ENCODE assay signal across 23 cellular contexts in genomic region chr7:151264615-151265014, GRCh38. TPM values are rescaled to one million over a fixed set of nuclear protein-coding genes. Genes with fewer than 3 reads are reported as not detected.
A peak's percentile ranks its signal among the peaks of the same experiment; 100 is the strongest.
DNase-seq lines count a peak whose midpoint lies in the region; ATAC-seq, FAIRE-seq and TF ChIP-seq lines count a peak whose summit lies in the region.
"Had no signal": no experiment of that assay in that cellular context is flagged by ENCODE, and none has a peak within 500 bp of the region (broad histone marks: within the 10 kb centered on the region; RNA-seq: fewer than 3 reads in every experiment).

No MANE protein-coding gene starts in this region.

- TF ChIP-seq EP300 in H1 (IDR thresholded peaks at IDR 0.05; ENCODE audit: borderline replicate concordance in 1 of 2, low read depth in 2 of 2, low read length in 2 of 2), result no peak

- intact Hi-C loops in natural killer cell (cut with micrococcal nuclease) (no loop called here), posterior vena cava (cut with DNase I) (no loop called here), upper lobe of right lung (cut with DNase I) (no loop called here), lower leg skin (cut with DNase I; ENCODE audit: low total_unique reads) (no loop called here)

- WGBS in H1 (ENCODE audit: extremely low coverage in 1 of 2, insufficient coverage in 1 of 2, insufficient read length in 1 of 2, insufficient replicate concordance in 2 of 2, low coverage in 1 of 2, low lambda C conversion rate in 2 of 2, missing lambda C conversion rate in 1 of 2), 2 experiments, result 77% methylated on average over 3 of the region's 5 CpGs; no CpG with 5 or more reads in 1 of the 2 experiments
- 76 to 82% methylated on average over 5 of the region's 5 CpGs for WGBS in lower leg skin, 2 donors

- no peak overlapping the region for H2BK120ac ChIP-seq in H1 (replicated peaks; ENCODE audit: low read depth, low read length)

- no peak overlapping the region for H4K5ac ChIP-seq in H1 (ENCODE audit: insufficient read length, low read depth, low read length)

- H3K4me2 ChIP-seq in H1 (ENCODE audit: insufficient read depth in 1 of 2, low read depth in 2 of 2, low read length in 2 of 2), result no peak overlapping the region

- FAIRE-seq in H1 (lab: Jason Lieb, UNC), result no peak
- FAIRE-seq: G401.6, GM12892, GM19239 had no signal

- no peaks in the 10 kb centered on the region; a peak in 1 of 7 replicates for H3K27me3 ChIP-seq in H1 (replicated peaks in 1 of 4; ENCODE audit: control insufficient read depth in 3 of 4, extremely low read depth in 1 of 4, insufficient read depth in 3 of 4, low read length in 3 of 4)
- H3K27me3 ChIP-seq in upper lobe of right lung, result no peaks in the 10 kb centered on the region

- no peaks in the 10 kb centered on the region for H3K79me1 ChIP-seq in H1 (ENCODE audit: low read depth, low read length)

- H3K27ac Mint-ChIP-seq in natural killer cell treated with Interleukin-12 subunit alpha and Interleukin-12 subunit beta and Interleukin-15 and Interleukin-18, amount 100 ng/mL, for 72 hours, result no peak overlapping the region
- no peak overlapping the region for H3K27ac Mint-ChIP-seq in natural killer cell
- H3K27ac Mint-ChIP-seq: CD8-positive, alpha-beta T cell; H9; HFFc6 had no signal

- no peak overlapping the region for H3K4ac ChIP-seq in H1 (replicated peaks; ENCODE audit: insufficient read length, low read depth, low read length)

- H4K91ac ChIP-seq in H1 (replicated peaks; ENCODE audit: insufficient read length, low read length), result no peak overlapping the region

- POLR2A ChIA-PET in H1 (lab: Charles Lee; ENCODE audit: partially characterized antibody), result no interaction called here

- H2BK12ac ChIP-seq in H1 (ENCODE audit: low read depth, low read length), result no peak overlapping the region

- no peak overlapping the region for H3K27ac ChIP-seq in H1 (ENCODE audit: low read depth, low read length)
- H3K27ac ChIP-seq in upper lobe of right lung, result no peak overlapping the region
- H3K27ac ChIP-seq: GM23248 had no signal

- H3K27me3 Mint-ChIP-seq in natural killer cell treated with Interleukin-12 subunit alpha and Interleukin-12 subunit beta and Interleukin-15 and Interleukin-18, amount 100 ng/mL, for 72 hours, result peaks cover 0 to 5% of the 10 kb centered on the region in 2 donors
- H3K27me3 Mint-ChIP-seq in natural killer cell (ENCODE audit: low read depth in 2 of 2), result peaks cover 0 to 2% of the 10 kb centered on the region in 2 donors

- peak overlapping the region; percentile 16; the same call in 1 of the 2 replicates for H4K8ac ChIP-seq in H1 (ENCODE audit: extremely low read depth, insufficient read depth, low read length)

- H3K56ac ChIP-seq in H1 (replicated peaks; ENCODE audit: insufficient read length, low read depth, low read length), result no peak overlapping the region

- H2BK15ac ChIP-seq in H1 (ENCODE audit: low read length), result no peak overlapping the region

- no peaks in the 10 kb centered on the region for H3K9me3 Mint-ChIP-seq in natural killer cell treated with Interleukin-12 subunit alpha and Interleukin-12 subunit beta and Interleukin-15 and Interleukin-18, amount 100 ng/mL, for 72 hours
- H3K9me3 Mint-ChIP-seq in natural killer cell, result no peaks in the 10 kb centered on the region
- H3K9me3 Mint-ChIP-seq: CD8-positive, alpha-beta T cell; H9; HFFc6 had no signal

- H2AK5ac ChIP-seq in H1 (ENCODE audit: low read depth, low read length), result no peak overlapping the region

- H3K18ac ChIP-seq in H1 (ENCODE audit: extremely low read depth, low read length), result no peak overlapping the region

- DNase-seq in natural killer cell treated with Interleukin-12 subunit alpha and Interleukin-12 subunit beta and Interleukin-15 and Interleukin-18, amount 100 ng/mL, for 72 hours (ENCODE audit: low spot score), result peak; percentile 41
- DNase-seq in natural killer cell (no peak), H1 (ENCODE audit: low read depth in 1 of 2, low spot score in 2 of 2) (no peak), posterior vena cava (ENCODE audit: low spot score) (peak; percentile 48), upper lobe of right lung (peak; percentile 40), NCI-H1694 (lab: John Stamatoyannopoulos, UW) (no peak), lower leg skin (ENCODE audit: low spot score in 2 of 2) (no peak), NCI-H446 (lab: John Stamatoyannopoulos, UW) (no peak)
- DNase-seq: C1 segment of cervical spinal cord; Caco-2; CD8-positive, alpha-beta T cell; DMS153; DND-41; GM23248; H9; HFFc6 had no signal

- no peak overlapping the region for H2AFZ ChIP-seq in H1 (ENCODE audit: low read length)
- H2AFZ ChIP-seq: GM23248 had no signal

- no peak overlapping the region for H3K14ac ChIP-seq in H1 (ENCODE audit: insufficient read length)

- H3K4me3 ChIP-seq in H1 (ENCODE audit: extremely low read depth in 1 of 4, insufficient read depth in 2 of 4, low read depth in 3 of 4, low read length in 4 of 4) (no peak overlapping the region), upper lobe of right lung (no peak overlapping the region), lower leg skin (ENCODE audit: low read depth, poor library complexity, severe bottlenecking) (no peak overlapping the region)
- H3K4me3 ChIP-seq: GM23248 had no signal

- TF ChIP-seq CTCF in natural killer cell (IDR thresholded peaks at IDR 0.05) (no peak), H1 (IDR thresholded peaks at IDR 0.05; ENCODE audit: control extremely low read depth in 1 of 3, insufficient read depth in 1 of 3, low read depth in 1 of 3, low read length in 3 of 3) (no peak), upper lobe of right lung (IDR thresholded peaks at IDR 0.05) (no peak), lower leg skin (IDR thresholded peaks at IDR 0.05) (no peak)

- no peak overlapping the region for H2BK5ac ChIP-seq in H1 (ENCODE audit: low read depth, low read length)

- no peak overlapping the region for H2BK20ac ChIP-seq in H1 (ENCODE audit: low read length)

- no peak overlapping the region for H3K4me3 Mint-ChIP-seq in natural killer cell treated with Interleukin-12 subunit alpha and Interleukin-12 subunit beta and Interleukin-15 and Interleukin-18, amount 100 ng/mL, for 72 hours
- no peak overlapping the region for H3K4me3 Mint-ChIP-seq in natural killer cell
- H3K4me3 Mint-ChIP-seq: CD8-positive, alpha-beta T cell; H9; HFFc6 had no signal

- H3K79me2 ChIP-seq in H1 (ENCODE audit: control insufficient read depth in 1 of 2, insufficient read depth in 2 of 2, low read length in 2 of 2), result no peaks in the 10 kb centered on the region

- no peak for ATAC-seq in natural killer cell treated with Interleukin-12 subunit alpha and Interleukin-12 subunit beta and Interleukin-15 and Interleukin-18, amount 100 ng/mL, for 72 hours
- no peak for ATAC-seq in natural killer cell
- ATAC-seq in upper lobe of right lung, result no peak
- ATAC-seq: CD8-positive, alpha-beta T cell; HCT116 had no signal

- H3K4me1 Mint-ChIP-seq in natural killer cell treated with Interleukin-12 subunit alpha and Interleukin-12 subunit beta and Interleukin-15 and Interleukin-18, amount 100 ng/mL, for 72 hours (ENCODE audit: low read depth in 2 of 2), result no peaks in the 10 kb centered on the region
- H3K4me1 Mint-ChIP-seq in natural killer cell, result no peaks in the 10 kb centered on the region

- no peaks in the 10 kb centered on the region for H3K23me2 ChIP-seq in H1 (ENCODE audit: low read depth, low read length)

- TF ChIP-seq POLR2A in H1 (IDR thresholded peaks at IDR 0.05; ENCODE audit: control extremely low read depth in 1 of 2, low read depth in 2 of 2, low read length in 2 of 2), result no peak
- no peak for TF ChIP-seq POLR2A in lower leg skin (IDR thresholded peaks at IDR 0.05)

- H3K4me1 ChIP-seq in H1 (replicated peaks in 1 of 4; ENCODE audit: control insufficient read depth in 3 of 4, insufficient read depth in 4 of 4, low read length in 3 of 4), result no peaks in the 10 kb centered on the region
- no peaks in the 10 kb centered on the region for H3K4me1 ChIP-seq in upper lobe of right lung
- H3K4me1 ChIP-seq: Caco-2 had no signal

- CTCF ChIA-PET in H1 (lab: Charles Lee; ENCODE audit: partially characterized antibody), result interaction anchor here (0.6 to 4.5 kb wide), 5 partner anchors 11 to 147 kb away, joined by 3 to 25 read pairs (median 3); no protein-coding TSS in a partner anchor

- no peak overlapping the region for H3K9ac ChIP-seq in H1 (replicated peaks in 1 of 4; ENCODE audit: extremely low read depth in 1 of 4, low read depth in 3 of 4, low read length in 3 of 4)
- H3K9ac ChIP-seq: GM23248 had no signal

- H3K9me3 ChIP-seq in H1 (ENCODE audit: insufficient read depth in 2 of 2, low read depth in 1 of 2, low read length in 1 of 2) (no peaks in the 10 kb centered on the region), upper lobe of right lung (no peaks in the 10 kb centered on the region)
- H3K9me3 ChIP-seq: Caco-2 had no signal

- peaks cover 0 to 2% of the 10 kb centered on the region in 2 experiments for H4K20me1 ChIP-seq in H1 (replicated peaks in 1 of 2; ENCODE audit: control insufficient read depth in 1 of 2, insufficient read depth in 2 of 2, low read length in 2 of 2)

- H3K36me3 ChIP-seq in H1 (ENCODE audit: control insufficient read depth in 2 of 4, insufficient read depth in 4 of 4, low read length in 3 of 4), result no peaks in the 10 kb centered on the region
- H3K36me3 ChIP-seq in upper lobe of right lung, result no peaks in the 10 kb centered on the region

- no peak overlapping the region for H3K23ac ChIP-seq in H1 (ENCODE audit: insufficient read length)

- no peak for TF ChIP-seq RAD21 in H1 (IDR thresholded peaks at IDR 0.05 in 1 of 2, conservative IDR thresholded peaks at IDR 0.05 in 1 of 2; ENCODE audit: low read depth in 2 of 2, low read length in 2 of 2)

- no peaks in the 10 kb centered on the region for H3K36me3 Mint-ChIP-seq in natural killer cell treated with Interleukin-12 subunit alpha and Interleukin-12 subunit beta and Interleukin-15 and Interleukin-18, amount 100 ng/mL, for 72 hours
- no peaks in the 10 kb centered on the region for H3K36me3 Mint-ChIP-seq in natural killer cell

RNA-seq across cellular contexts. Expression of gene SMARCD3, which starts 16.1 kb away (rescaled TPM):
- total RNA-seq in natural killer cell treated with Interleukin-12 subunit alpha and Interleukin-12 subunit beta and Interleukin-15 and Interleukin-18, amount 100 ng/mL, for 72 hours, result 1 to 10 TPM in 1 of 2 donors, under 1 TPM in 1; 0.93 to 1.2 TPM
- total RNA-seq in natural killer cell (1 to 10 TPM; 3.1 to 8.7 (median 6.5) TPM), posterior vena cava (10 to 100 TPM; 45.8 to 68.4 TPM), upper lobe of right lung (61.5 TPM), lower leg skin (10 to 100 TPM in 3 of 4 donors, 1 to 10 TPM in 1; 4.8 to 19.8 (median 13.5) TPM)
- total RNA-seq in H1 (2021; fragmentation: NEBNext Ultra II Directional; extraction: Animal tissue kit (Norgen Biotek cat#: 25700)), result 3.0 and 4.6 TPM in 2 replicates
- 5.6 and 6.2 TPM in 2 replicates for polyA plus RNA-seq in H1 (2011; rRNA removed)
- polyA plus RNA-seq in H1 (2011; cell fraction: cytosol; rRNA removed), result 4.5 TPM
- polyA plus RNA-seq in H1 (2011; cell fraction: nucleus; rRNA removed), result 15.3 TPM
- polyA plus RNA-seq in H1 (2012, experiment 1 of 2), result 8.3 to 10.0 TPM (median 9.5 TPM) in 4 replicates
- polyA plus RNA-seq in H1 (2012, experiment 2 of 2), result 7.5 TPM
- polyA plus RNA-seq in H1 (2013, experiment 1 of 2), result 3.9 TPM
- 4.3 TPM for polyA plus RNA-seq in H1 (2013, experiment 2 of 2)
- polyA minus RNA-seq in H1 (2011; rRNA and poly(A)+ RNA removed), result 1.6 and 2.0 TPM in 2 replicates
- polyA minus RNA-seq in H1 (2011; cell fraction: cytosol; rRNA and poly(A)+ RNA removed), result 2.9 TPM
- polyA minus RNA-seq in H1 (2011; cell fraction: nucleus; rRNA and poly(A)+ RNA removed), result 3.2 TPM

RNA-seq across cellular contexts. Expression of gene CHPF2, which starts 32.3 kb away (rescaled TPM):
- 10 to 100 TPM; 54.6 to 67.6 TPM for total RNA-seq in natural killer cell treated with Interleukin-12 subunit alpha and Interleukin-12 subunit beta and Interleukin-15 and Interleukin-18, amount 100 ng/mL, for 72 hours
- total RNA-seq in natural killer cell, result 10 to 100 TPM; 47.0 to 51.6 (median 48.6) TPM
- total RNA-seq in H1 (2021; fragmentation: NEBNext Ultra II Directional; extraction: Animal tissue kit (Norgen Biotek cat#: 25700)), result 20.6 and 20.8 TPM in 2 replicates
- 14.4 and 20.0 TPM in 2 replicates for polyA plus RNA-seq in H1 (2011; rRNA removed)
- 14.8 TPM for polyA plus RNA-seq in H1 (2011; cell fraction: cytosol; rRNA removed)
- polyA plus RNA-seq in H1 (2011; cell fraction: nucleus; rRNA removed), result 58.8 TPM
- 9.2 to 13.6 TPM (median 11.2 TPM) in 4 replicates for polyA plus RNA-seq in H1 (2012, experiment 1 of 2)
- polyA plus RNA-seq in H1 (2012, experiment 2 of 2), result 11.2 TPM
- polyA plus RNA-seq in H1 (2013, experiment 1 of 2), result 18.0 TPM
- polyA plus RNA-seq in H1 (2013, experiment 2 of 2), result 16.2 TPM
- polyA minus RNA-seq in H1 (2011; rRNA and poly(A)+ RNA removed), result 11.1 and 11.4 TPM in 2 replicates
- polyA minus RNA-seq in H1 (2011; cell fraction: cytosol; rRNA and poly(A)+ RNA removed), result 12.2 TPM
- polyA minus RNA-seq in H1 (2011; cell fraction: nucleus; rRNA and poly(A)+ RNA removed), result 30.6 TPM
- total RNA-seq in posterior vena cava, result 10 to 100 TPM; 37.5 to 40.7 TPM
- 37.2 TPM for total RNA-seq in upper lobe of right lung
- 10 to 100 TPM; 15.4 to 32.2 (median 26.7) TPM for total RNA-seq in lower leg skin

RNA-seq across cellular contexts. Expression of gene ABCF2, which starts 37.6 kb away (rescaled TPM):
- 100 to 1,000 TPM in 1 of 2 donors, 10 to 100 TPM in 1; 68.4 to 118 TPM for total RNA-seq in natural killer cell treated with Interleukin-12 subunit alpha and Interleukin-12 subunit beta and Interleukin-15 and Interleukin-18, amount 100 ng/mL, for 72 hours
- total RNA-seq in natural killer cell (10 to 100 TPM; 12.1 to 26.1 (median 17.6) TPM), posterior vena cava (10 to 100 TPM; 24.4 to 27.4 TPM), upper lobe of right lung (26.3 TPM), lower leg skin (100 to 1,000 TPM in 1 of 4 donors, 10 to 100 TPM in 3; 16.4 to 267 (median 29.1) TPM)
- total RNA-seq in H1 (2021; fragmentation: NEBNext Ultra II Directional; extraction: Animal tissue kit (Norgen Biotek cat#: 25700)), result 51.0 and 55.0 TPM in 2 replicates
- polyA plus RNA-seq in H1 (2011; rRNA removed), result 26.4 and 28.0 TPM in 2 replicates
- polyA plus RNA-seq in H1 (2011; cell fraction: cytosol; rRNA removed), result 37.0 TPM
- polyA plus RNA-seq in H1 (2011; cell fraction: nucleus; rRNA removed), result 35.9 TPM
- 39.3 to 51.3 TPM (median 45.8 TPM) in 4 replicates for polyA plus RNA-seq in H1 (2012, experiment 1 of 2)
- 32.1 TPM for polyA plus RNA-seq in H1 (2012, experiment 2 of 2)
- 25.2 TPM for polyA plus RNA-seq in H1 (2013, experiment 1 of 2)
- 22.6 TPM for polyA plus RNA-seq in H1 (2013, experiment 2 of 2)
- polyA minus RNA-seq in H1 (2011; rRNA and poly(A)+ RNA removed), result 48.3 and 59.3 TPM in 2 replicates
- 20.2 TPM for polyA minus RNA-seq in H1 (2011; cell fraction: cytosol; rRNA and poly(A)+ RNA removed)
- 23.9 TPM for polyA minus RNA-seq in H1 (2011; cell fraction: nucleus; rRNA and poly(A)+ RNA removed)

RNA-seq across cellular contexts. Expression of gene H2BK1, which starts 54.3 kb away (rescaled TPM):
- total RNA-seq in natural killer cell treated with Interleukin-12 subunit alpha and Interleukin-12 subunit beta and Interleukin-15 and Interleukin-18, amount 100 ng/mL, for 72 hours, result not detected
- total RNA-seq in natural killer cell (1 to 10 TPM in 1 of 3 donors, not detected in 2; 2.5 TPM), posterior vena cava (1 to 10 TPM in 1 of 2 donors, not detected in 1; 1.1 TPM), upper lobe of right lung (not detected), lower leg skin (not detected)
- not detected in 2 replicates for total RNA-seq in H1 (2021; fragmentation: NEBNext Ultra II Directional; extraction: Animal tissue kit (Norgen Biotek cat#: 25700))
- polyA plus RNA-seq in H1 (2011; rRNA removed), result not detected in 2 replicates
- not detected for polyA plus RNA-seq in H1 (2011; cell fraction: cytosol; rRNA removed)
- not detected for polyA plus RNA-seq in H1 (2011; cell fraction: nucleus; rRNA removed)
- polyA plus RNA-seq in H1 (2012, experiment 1 of 2), result not detected in 4 replicates
- not detected for polyA plus RNA-seq in H1 (2012, experiment 2 of 2)
- polyA plus RNA-seq in H1 (2013, experiment 1 of 2), result not detected
- not detected for polyA plus RNA-seq in H1 (2013, experiment 2 of 2)
- not detected in 2 replicates for polyA minus RNA-seq in H1 (2011; rRNA and poly(A)+ RNA removed)
- polyA minus RNA-seq in H1 (2011; cell fraction: cytosol; rRNA and poly(A)+ RNA removed), result not detected
- 2.0 TPM for polyA minus RNA-seq in H1 (2011; cell fraction: nucleus; rRNA and poly(A)+ RNA removed)
- total RNA-seq: A172, A673, Caco-2, GM23248, H9, HFFc6 had no signal
- polyA plus RNA-seq: BJ, GM23248 had no signal

Comparison
In these comparisons a context has a peak if more than half of its experiments do, and no peak if none do; other contexts are left out.
1. DNase-seq: peak in natural killer cell treated with Interleukin-12 subunit alpha and Interleukin-12 subunit beta and Interleukin-15 and Interleukin-18, amount 100 ng/mL, for 72 hours (single experiment), posterior vena cava (single experiment) and upper lobe of right lung (single experiment); none in natural killer cell (single experiment), H1 (0 of 2), NCI-H1694 (single experiment), lower leg skin (0 of 2) and NCI-H446 (0 of 2).